Comparison of ENCODE assay signal across 9 cellular contexts in the genomic region with DNA sequence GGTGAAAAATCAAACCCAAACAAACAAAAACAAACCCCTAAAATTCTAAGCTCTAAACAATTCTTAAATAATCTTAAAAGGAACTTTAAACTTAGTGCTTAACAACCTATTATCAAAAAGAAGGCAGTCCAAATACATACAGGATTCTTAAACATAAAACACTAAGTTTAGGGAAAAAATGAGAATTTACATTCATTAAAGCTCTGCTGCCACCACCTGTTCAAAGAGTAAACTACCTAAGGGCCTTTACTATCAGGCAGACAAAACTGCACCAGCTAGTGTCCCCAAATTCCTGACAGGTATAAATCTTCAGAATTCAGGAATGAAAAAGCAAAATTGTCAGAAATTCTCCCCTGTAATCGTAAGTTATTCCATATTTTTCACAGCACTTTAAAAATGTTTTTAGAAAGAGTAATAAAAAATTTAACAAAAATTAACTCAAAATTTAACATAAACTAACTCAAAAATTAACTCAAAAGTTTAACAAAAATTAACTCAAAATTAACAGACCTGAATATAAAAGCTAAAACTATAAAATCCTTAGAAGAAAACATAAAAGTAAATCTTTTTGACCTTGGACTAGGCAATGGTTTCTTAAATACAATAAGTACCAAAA. TPM values are rescaled to one million over a fixed set of nuclear protein-coding genes. Genes with fewer than 3 reads are reported as not detected.
DNase-seq lines count a peak whose midpoint lies in the region; ATAC-seq and TF ChIP-seq lines count a peak whose summit lies in the region.
"Had no signal": no experiment of that assay in that cellular context is flagged by ENCODE, and none has a peak within 500 bp of the region (broad histone marks: within the 10 kb centered on the region; RNA-seq: fewer than 3 reads in every experiment).

No MANE protein-coding gene starts in this region.

- DNase-seq in HEK293T (ENCODE audit: extremely low spot score): peak; percentile 39
- peak; percentile 33 for DNase-seq in SW480 (ENCODE audit: low spot score)
- peak; percentile 39 for DNase-seq in iPS-NIHi11 (ENCODE audit: low spot score)
- no peak for DNase-seq in vagina (ENCODE audit: extremely low spot score in 2 of 2)
- DNase-seq in T-helper 2 cell treated with Interferon-gamma antibody and Interleukin-4, amounts not matched to agents 5 μg/mL and 100 μg/mL, for 36 hours (ENCODE audit: low spot score): no peak

- intact Hi-C loops in vagina (cut with DNase I): no loop called here

- H3K27me3 Mint-ChIP-seq in T-helper 2 cell treated with Interferon-gamma antibody and Interleukin-4, amounts not matched to agents 5 μg/mL and 100 μg/mL, for 36 hours (ENCODE audit: low read depth): no peaks in the 10 kb centered on the region
- H3K27me3 Mint-ChIP-seq: memory B cell had no signal

- H3K4me3 ChIP-seq in DOHH2 (ENCODE audit: low read length) (no peak overlapping the region), vagina (no peak overlapping the region)

- H3K9me3 Mint-ChIP-seq in T-helper 2 cell treated with Interferon-gamma antibody and Interleukin-4, amounts not matched to agents 5 μg/mL and 100 μg/mL, for 36 hours: no peaks in the 10 kb centered on the region
- H3K9me3 Mint-ChIP-seq: memory B cell had no signal

- TF ChIP-seq POLR2A in vagina (IDR thresholded peaks at IDR 0.05): no peak

- H3K27ac ChIP-seq in DOHH2 (ENCODE audit: low read depth, low read length): no peak overlapping the region
- no peak overlapping the region for H3K27ac ChIP-seq in vagina

- H4K20me1 ChIP-seq in DOHH2 (ENCODE audit: control insufficient read depth, insufficient read depth, low read depth, low read length): peaks cover 9% of the 10 kb centered on the region; the same call in 1 of the 2 replicates

- POLR2A ChIA-PET in HEK293T (lab: Yijun Ruan, JAX): interaction anchor here (1.0 kb wide), 1 partner anchor 103 kb away, joined by 4 read pairs; no protein-coding TSS in a partner anchor

- H3K9me3 ChIP-seq in DOHH2 (ENCODE audit: control insufficient read depth, insufficient read depth, low read length) (no peaks in the 10 kb centered on the region), vagina (no peaks in the 10 kb centered on the region)

- no peak overlapping the region for H3K27ac Mint-ChIP-seq in T-helper 2 cell treated with Interferon-gamma antibody and Interleukin-4, amounts not matched to agents 5 μg/mL and 100 μg/mL, for 36 hours
- H3K27ac Mint-ChIP-seq: memory B cell had no signal

- H3K4me1 ChIP-seq in DOHH2 (ENCODE audit: control insufficient read depth, low read length): no peaks in the 10 kb centered on the region
- no peaks in the 10 kb centered on the region for H3K4me1 ChIP-seq in vagina

- H3K9me2 ChIP-seq in DOHH2 (replicated peaks; ENCODE audit: control insufficient read depth, low read length): no peaks in the 10 kb centered on the region

- H3K36me3 ChIP-seq in DOHH2 (ENCODE audit: control insufficient read depth, low read length): peaks cover 6% of the 10 kb centered on the region; the same call in 1 of the 2 replicates
- no peaks in the 10 kb centered on the region for H3K36me3 ChIP-seq in vagina

- 0 out of 2 replicates have a peak, but pooled peaks cover 7% of the 10 kb centered on the region for H3F3A ChIP-seq in DOHH2 (ENCODE audit: control insufficient read depth, insufficient read depth)

- H3K4me3 Mint-ChIP-seq in T-helper 2 cell treated with Interferon-gamma antibody and Interleukin-4, amounts not matched to agents 5 μg/mL and 100 μg/mL, for 36 hours: no peak overlapping the region
- H3K4me3 Mint-ChIP-seq: memory B cell had no signal

- CTCF ChIA-PET in HEK293T (lab: Yijun Ruan, JAX): interaction anchor here (0.6 to 3.8 kb wide), 10 partner anchors 9 to 662 kb away, joined by 3 to 46 read pairs (median 4); no protein-coding TSS in a partner anchor

- no peaks in the 10 kb centered on the region for H3K4me1 Mint-ChIP-seq in T-helper 2 cell treated with Interferon-gamma antibody and Interleukin-4, amounts not matched to agents 5 μg/mL and 100 μg/mL, for 36 hours (ENCODE audit: low read depth)

- no peaks in the 10 kb centered on the region for H3K36me3 Mint-ChIP-seq in T-helper 2 cell treated with Interferon-gamma antibody and Interleukin-4, amounts not matched to agents 5 μg/mL and 100 μg/mL, for 36 hours (ENCODE audit: low read depth)

- H3K27me3 ChIP-seq in DOHH2 (ENCODE audit: control insufficient read depth, low read length) (no peaks in the 10 kb centered on the region), vagina (no peaks in the 10 kb centered on the region)

- H3K79me2 ChIP-seq in DOHH2 (ENCODE audit: control insufficient read depth, low read length): peaks cover 19% of the 10 kb centered on the region

- no peak for ATAC-seq in HG02588 (IDR thresholded peaks at IDR 0.05; ENCODE audit: unreplicated experiment)
- ATAC-seq in GM21528 (IDR thresholded peaks at IDR 0.05; ENCODE audit: low FRiP score, unreplicated experiment): no peak

- TF ChIP-seq CTCF in DOHH2 (IDR thresholded peaks at IDR 0.05; ENCODE audit: low read depth, low read length, poor library complexity, severe bottlenecking) (peak; percentile 62), vagina (IDR thresholded peaks at IDR 0.05) (peak; percentile 30 to 46 (median 31))

- H3K4me2 ChIP-seq in DOHH2 (ENCODE audit: low read length): no peak overlapping the region

TF ChIP-seq in HEK293T, 16 proteins besides CTCF, POLR2A, EP300 and RAD21:
- TF ChIP-seq PKNOX1 (IDR thresholded peaks at IDR 0.05): peak; percentile 43
- no peak for TF ChIP-seq ZNF384 (IDR thresholded peaks at IDR 0.05)
- TF ChIP-seq CTBP1 (IDR thresholded peaks at IDR 0.05; ENCODE audit: borderline replicate concordance): no peak

RNA-seq across cellular contexts. Expression of gene PDZD8, which starts 55.1 kb away (rescaled TPM):
- 27.0 TPM for total RNA-seq in vagina

Comparison
In these comparisons a context has a peak if more than half of its experiments do, and no peak if none do; other contexts are left out.
1. DNase-seq: peak in HEK293T (single experiment), SW480 (single experiment) and iPS-NIHi11 (single experiment); none in vagina (0 of 2) and T-helper 2 cell treated with Interferon-gamma antibody and Interleukin-4, amounts not matched to agents 5 μg/mL and 100 μg/mL, for 36 hours (single experiment).